ENCODE assay signal across 8 cellular contexts in the genomic region with DNA sequence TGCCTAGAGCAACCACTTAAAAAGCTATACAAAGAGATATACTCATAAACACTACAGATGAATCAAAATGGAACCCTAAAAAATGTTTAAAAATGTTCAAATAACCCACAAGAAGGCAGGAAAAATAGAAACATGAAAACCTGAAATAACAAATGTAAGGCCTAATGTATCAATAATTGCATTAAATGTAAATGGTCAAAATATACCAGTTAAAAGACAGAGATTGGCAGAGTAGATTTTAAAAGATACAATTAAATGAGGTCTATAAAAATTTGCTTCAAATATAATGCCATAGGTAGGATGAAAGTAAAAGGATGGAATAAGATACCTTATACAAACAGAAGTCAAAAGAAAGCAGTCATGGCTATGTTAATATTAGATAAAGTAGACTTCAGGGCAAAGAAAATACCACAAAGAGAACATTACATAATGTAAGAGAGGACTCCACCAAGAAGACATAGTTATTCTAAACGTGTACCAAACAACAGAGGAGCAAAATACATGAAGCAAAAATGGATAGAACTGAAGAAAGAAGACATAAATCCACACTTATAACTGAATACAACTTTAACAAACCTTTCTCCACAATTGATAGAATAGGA. TPM values are rescaled to one million over a fixed set of nuclear protein-coding genes. Genes with fewer than 3 reads are reported as not detected.
"Had no signal": no experiment of that assay in that cellular context is flagged by ENCODE, and none has a peak within 500 bp of the region (broad histone marks: within the 10 kb centered on the region; RNA-seq: fewer than 3 reads in every experiment).

No MANE protein-coding gene starts in this region.

- H3K27ac ChIP-seq: HL-60, KMS-11 had no signal

- H3K9ac ChIP-seq: KMS-11 had no signal

- H3K4me2 ChIP-seq: KMS-11 had no signal

- ATAC-seq: HepG2 had no signal

- DNase-seq: IMR-90, KBM-7, KG1 had no signal

- FAIRE-seq: HepG2, HTR-8/SVneo had no signal

RNA-seq across cellular contexts. Expression of a gene that starts 25.2 kb away (rescaled TPM):
- polyA plus RNA-seq: IgD-negative memory B cell had no signal
